ENCODE assay signal across 8 cellular contexts in the genomic region with DNA sequence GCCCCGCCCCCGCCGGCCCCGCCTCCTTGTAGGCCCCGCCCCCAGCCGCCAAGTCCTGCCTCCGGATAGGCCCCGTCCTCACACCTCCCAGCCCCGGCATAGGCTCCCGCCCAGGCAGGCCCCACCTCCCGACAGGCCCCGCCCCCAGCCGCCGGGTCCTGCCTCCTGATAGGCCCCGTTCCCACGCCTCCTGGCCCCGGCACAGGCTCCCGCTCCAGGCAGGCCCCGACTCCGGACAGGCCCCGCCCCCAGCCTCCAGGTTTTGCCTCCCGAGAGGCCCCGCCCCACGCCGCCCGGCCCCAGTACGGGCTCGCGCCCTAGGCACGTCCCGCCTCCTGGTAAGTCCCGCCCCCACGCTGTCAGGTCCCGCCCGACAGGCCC. TPM values are rescaled to one million over a fixed set of nuclear protein-coding genes. Genes with fewer than 3 reads are reported as not detected.
DNase-seq lines count a peak whose midpoint lies in the region; ATAC-seq and TF ChIP-seq lines count a peak whose summit lies in the region.

No MANE protein-coding gene starts in this region.

- DNase-seq in GM10248 (ENCODE audit: extremely low spot score) (peak; percentile 100), NCI-H1105 (lab: John Stamatoyannopoulos, UW) (peak; percentile 99), SW 1271 (lab: John Stamatoyannopoulos, UW) (peak; percentile 95 to 96), cardiac muscle cell (ENCODE audit: low read depth in 1 of 2, low spot score in 1 of 2) (peak; percentile 100), trophoblast cell (peak; percentile 99), tibial artery (peak; percentile 99 to 100)
- peak; percentile 91 for DNase-seq in activated naive CD8-positive, alpha-beta T cell treated with anti-CD3 and anti-CD28 coated beads, Interleukin-2, amount 50 U/mL, for 16 hours (ENCODE audit: low read depth, low spot score)

- intact Hi-C loops in tibial artery (cut with DNase I; ENCODE audit: low total_unique reads), result loop anchor here (5.0 kb wide), 1 partner anchor 783 kb away; the partner anchor contains the start of genes MRM2 and NUDT1

- no peak overlapping the region for H4K12ac ChIP-seq in trophoblast cell (ENCODE audit: low read depth, low read length)

- H3K9me3 ChIP-seq in cardiac muscle cell (ENCODE audit: low read depth) (no peaks in the 10 kb centered on the region), trophoblast cell (ENCODE audit: insufficient read depth, low read depth, low read length) (peaks cover 2% of the 10 kb centered on the region), tibial artery (no peaks in the 10 kb centered on the region)

- CTCF ChIA-PET in GM10248 (lab: Yijun Ruan, JAX), result interaction anchor here (5.4 kb wide), 1 partner anchor 15 kb away, joined by 40 read pairs; no protein-coding TSS in a partner anchor

- H3K18ac ChIP-seq in trophoblast cell (ENCODE audit: low read length), result no peak overlapping the region

- H3K4me1 ChIP-seq in cardiac muscle cell (ENCODE audit: low read depth) (no peaks in the 10 kb centered on the region), trophoblast cell (ENCODE audit: control insufficient read depth in 1 of 2, insufficient read depth in 2 of 2, low read length in 2 of 2) (peaks cover 35 to 49% of the 10 kb centered on the region in 2 experiments), tibial artery (peaks cover 0 to 88% (median 66%) of the 10 kb centered on the region in 4 donors)

- no peak overlapping the region for H4K91ac ChIP-seq in trophoblast cell (ENCODE audit: low read depth, low read length)

- H3K23ac ChIP-seq in trophoblast cell (ENCODE audit: low read length), result no peak overlapping the region

- H2BK120ac ChIP-seq in trophoblast cell (ENCODE audit: insufficient read depth, low read length, poor library complexity), result no peak overlapping the region

- H3K4me3 ChIP-seq in cardiac muscle cell, result peak overlapping the region; percentile 66
- no peak overlapping the region for H3K4me3 ChIP-seq in trophoblast cell (ENCODE audit: low read depth, low read length)
- peak overlapping the region; percentile 86 to 88 for H3K4me3 ChIP-seq in tibial artery

- no peak overlapping the region for H3K27ac ChIP-seq in cardiac muscle cell
- no peak overlapping the region for H3K27ac ChIP-seq in trophoblast cell (ENCODE audit: low read depth, low read length)
- H3K27ac ChIP-seq in tibial artery, result peak overlapping the region; percentile 87 to 92

- no peak overlapping the region for H3K4ac ChIP-seq in trophoblast cell (ENCODE audit: low read depth, low read length)

- no peak overlapping the region for H2BK12ac ChIP-seq in trophoblast cell (ENCODE audit: low read length)

- no peak overlapping the region for H2AK5ac ChIP-seq in trophoblast cell (ENCODE audit: low read length)

- H3K4me2 ChIP-seq in trophoblast cell (ENCODE audit: low read length), result no peak overlapping the region

- H3K27me3 ChIP-seq in cardiac muscle cell (no peaks in the 10 kb centered on the region), trophoblast cell (ENCODE audit: insufficient read depth, low read length) (no peaks in the 10 kb centered on the region), tibial artery (no peaks in the 10 kb centered on the region)

- peaks cover 11% of the 10 kb centered on the region for H3K79me2 ChIP-seq in trophoblast cell (ENCODE audit: control insufficient read depth, insufficient read depth, low read length, poor library complexity)

- H4K8ac ChIP-seq in trophoblast cell (ENCODE audit: low read depth, low read length), result no peak overlapping the region

- peak; percentile 96 for ATAC-seq in HG02678 (IDR thresholded peaks at IDR 0.05; ENCODE audit: unreplicated experiment)

- H3K36me3 ChIP-seq in cardiac muscle cell (no peaks in the 10 kb centered on the region), trophoblast cell (ENCODE audit: control insufficient read depth in 1 of 2, insufficient read depth in 2 of 2, low read length in 2 of 2) (no peaks in the 10 kb centered on the region), tibial artery (no peaks in the 10 kb centered on the region)

- WGBS in trophoblast cell (ENCODE audit: extremely low coverage, insufficient coverage, insufficient read length), result no CpG with 5 or more reads among the region's 35 CpGs

- no peak overlapping the region for H3K9ac ChIP-seq in trophoblast cell (ENCODE audit: low read length)

- H3K14ac ChIP-seq in trophoblast cell (ENCODE audit: low read length), result no peak overlapping the region

- POLR2A ChIA-PET in GM10248 (lab: Yijun Ruan, JAX), result no interaction called here

- peaks cover 20% of the 10 kb centered on the region for H3K79me1 ChIP-seq in trophoblast cell (ENCODE audit: low read length)

- TF ChIP-seq CTCF in GM10248 (IDR thresholded peaks at IDR 0.05; ENCODE audit: control extremely low read depth, extremely low read depth, low read depth, missing control alignments) (no peak), cardiac muscle cell (IDR thresholded peaks at IDR 0.05; ENCODE audit: low read depth, low read length) (no peak), tibial artery (IDR thresholded peaks at IDR 0.05) (no peak)

- H2BK5ac ChIP-seq in trophoblast cell (ENCODE audit: low read depth, low read length, poor library complexity), result no peak overlapping the region

- H2AFZ ChIP-seq in trophoblast cell (ENCODE audit: insufficient read depth, low read length, poor library complexity), result no peak overlapping the region

RNA-seq across cellular contexts. Expression of gene MICALL2, which starts 0.2 kb away (rescaled TPM):
- total RNA-seq in cardiac muscle cell, result 13.1 and 19.5 TPM in 2 replicates
- polyA plus RNA-seq in cardiac muscle cell, result 17.5 and 22.0 TPM in 2 replicates
- polyA plus RNA-seq in trophoblast cell (2013), result 150 and 168 TPM in 2 replicates

RNA-seq across cellular contexts. Expression of gene INTS1, which starts 44.7 kb away (rescaled TPM):
- total RNA-seq in cardiac muscle cell, result 83.2 and 132 TPM in 2 replicates
- 54.5 and 80.8 TPM in 2 replicates for polyA plus RNA-seq in cardiac muscle cell
- polyA plus RNA-seq in trophoblast cell (2013), result 35.4 and 39.0 TPM in 2 replicates

Comparison
In these comparisons a context has a peak if more than half of its experiments do, and no peak if none do; other contexts are left out.
1. H3K27ac ChIP-seq: peak in tibial artery (2 of 2); none in cardiac muscle cell (single experiment) and trophoblast cell (single experiment).
2. Peak in every context shown above with its lines, with median percentiles within 50 percentile points of each other: DNase-seq.